Comparison of ENCODE assay signal across 8 cellular contexts in the genomic region with DNA sequence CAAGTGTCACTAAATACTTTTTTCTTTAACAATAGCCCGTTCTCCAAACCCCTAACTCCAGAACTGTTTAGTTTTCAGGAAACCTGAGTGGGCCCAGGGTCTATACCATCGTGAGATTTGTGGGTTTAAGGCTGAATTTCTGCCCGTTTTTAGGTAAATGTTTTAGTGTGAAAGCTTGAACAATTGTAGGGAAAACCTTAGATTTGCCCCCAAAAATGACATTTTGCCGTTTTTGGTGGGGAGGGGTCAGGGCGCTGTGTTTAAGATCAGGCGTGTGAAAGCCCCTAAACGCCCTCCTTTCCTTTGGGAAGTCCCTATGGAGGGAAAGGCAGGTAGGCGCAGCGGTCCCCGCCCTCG. TPM values are rescaled to one million over a fixed set of nuclear protein-coding genes. Genes with fewer than 3 reads are reported as not detected.
DNase-seq lines count a peak whose midpoint lies in the region; ATAC-seq and TF ChIP-seq lines count a peak whose summit lies in the region.

No MANE protein-coding gene starts in this region.

- ATAC-seq in Panc1 = peak; percentile 9; the same call in 1 of the 2 replicates

- CTCF ChIA-PET in Panc1 (lab: Charles Lee) = no interaction called here

- no peak for TF ChIP-seq CTCF in Panc1 (IDR thresholded peaks at IDR 0.05)

- no peaks in the 10 kb centered on the region for H3K36me3 ChIP-seq in GM23248 (ENCODE audit: low read depth)
- H3K36me3 ChIP-seq in Panc1 (ENCODE audit: control insufficient read depth, insufficient read depth, low read length) = peaks cover 8% of the 10 kb centered on the region
- H3K36me3 ChIP-seq in skeletal muscle tissue (ENCODE audit: control insufficient read depth in 3 of 3, insufficient read depth in 3 of 3, low read length in 3 of 3) = no peaks in the 10 kb centered on the region

- POLR2A ChIA-PET in Panc1 (lab: Charles Lee) = no interaction called here

- no peaks in the 10 kb centered on the region for H3K9me3 ChIP-seq in GM23248 (ENCODE audit: low read depth)
- no peaks in the 10 kb centered on the region for H3K9me3 ChIP-seq in Panc1 (ENCODE audit: control insufficient read depth, insufficient read depth, low read depth, low read length)
- H3K9me3 ChIP-seq in skeletal muscle tissue (ENCODE audit: control insufficient read depth in 3 of 3, low read length in 3 of 3) = no peaks in the 10 kb centered on the region

- H3K4me2 ChIP-seq in GM23248 (ENCODE audit: unreplicated experiment) = peak overlapping the region; percentile 93

- H4K20me1 ChIP-seq in GM23248 (ENCODE audit: insufficient read depth) = peaks cover 21% of the 10 kb centered on the region

- H3K9me2 ChIP-seq in GM23248 (ENCODE audit: insufficient read depth) = no peaks in the 10 kb centered on the region

- H3K9ac ChIP-seq in GM23248 = peak overlapping the region; percentile 91
- H3K9ac ChIP-seq in skeletal muscle tissue (ENCODE audit: low read depth in 1 of 3, low read length in 3 of 3) = peak overlapping the region; percentile 84 to 92 (median 85)

- in situ Hi-C loops in GM23248 (cut with MboI) = no loop called here
- in situ Hi-C loops in Panc1 (cut with HindIII; ENCODE audit: low pct_unique_long_range_greater_than_20kb, low sequenced_read_pairs) = no loop called here
- in situ Hi-C loops in KBM-7 (cut with MboI; ENCODE audit: low pct_unique_long_range_greater_than_20kb, low sequenced_read_pairs) = no loop called here

- no TSS peak for BruUV-seq in Panc1 (replicated peaks; lab: Mats Ljungman, UMichigan)

- H3K4me1 ChIP-seq in GM23248 (ENCODE audit: insufficient read depth) (peaks cover 18% of the 10 kb centered on the region), Panc1 (ENCODE audit: control insufficient read depth, insufficient read depth, low read length) (peaks cover 8% of the 10 kb centered on the region), skeletal muscle tissue (ENCODE audit: control insufficient read depth in 3 of 3, insufficient read depth in 3 of 3, low read length in 3 of 3) (peaks cover 13 to 28% (median 26%) of the 10 kb centered on the region in 3 donors)

- H3F3A ChIP-seq in GM23248 (ENCODE audit: insufficient read depth) = peaks cover 18% of the 10 kb centered on the region

- H3K27me3 ChIP-seq in GM23248 (replicated peaks; ENCODE audit: insufficient read depth) (no peaks in the 10 kb centered on the region), Panc1 (ENCODE audit: control insufficient read depth, insufficient read depth, low read length) (no peaks in the 10 kb centered on the region), skeletal muscle tissue (ENCODE audit: control insufficient read depth in 3 of 3, insufficient read depth in 3 of 3, low read length in 3 of 3) (no peaks in the 10 kb centered on the region)

- peak; percentile 5 for DNase-seq in GM23248
- DNase-seq in Panc1 (ENCODE audit: low read depth, low spot score) = no peak
- peak; percentile 8 for DNase-seq in fibroblast of peridontal ligament (ENCODE audit: extremely low read depth)
- DNase-seq in NCI-H2107 (lab: John Stamatoyannopoulos, UW) = no peak
- DNase-seq in Kasumi-1 (lab: John Stamatoyannopoulos, UW) = no peak
- DNase-seq in KBM-7 = no peak
- DNase-seq in NCI-H774 (lab: John Stamatoyannopoulos, UW) = no peak

- 0 to 1% methylated on average over 8 to 10 of the region's 11 CpGs for WGBS in GM23248 (ENCODE audit: low coverage in 1 of 2, low lambda C conversion rate in 2 of 2, missing lambda C conversion rate in 2 of 2), 2 experiments

- H3K27ac ChIP-seq in GM23248 (no peak overlapping the region), Panc1 (ENCODE audit: low read length) (peak overlapping the region; percentile 94), skeletal muscle tissue (ENCODE audit: low read depth, low read length) (peak overlapping the region; percentile 88)

- H2AFZ ChIP-seq in GM23248 = peak overlapping the region; percentile 99

- peaks cover 46% of the 10 kb centered on the region for H3K79me2 ChIP-seq in GM23248 (ENCODE audit: insufficient read depth)

- peak overlapping the region; percentile 94 for H3K4me3 ChIP-seq in GM23248
- peak overlapping the region; percentile 70 to 85 for H3K4me3 ChIP-seq in Panc1 (ENCODE audit: low read depth in 2 of 2, low read length in 2 of 2)
- H3K4me3 ChIP-seq in skeletal muscle tissue (ENCODE audit: low read length in 3 of 3) = peak overlapping the region; percentile 77 to 91 (median 82)

- intact Hi-C loops in Panc1 (cut with micrococcal nuclease; ENCODE audit: unreplicated experiment) = no loop called here

RNA-seq across cellular contexts. Expression of gene PRPF39, which starts 0.3 kb away (rescaled TPM):
- 18.6 and 36.8 TPM in 2 replicates for total RNA-seq in GM23248 (2014; rRNA removed; shearing (Covaris generic))
- 17.5 and 19.8 TPM in 2 replicates for polyA plus RNA-seq in GM23248 (2016; fragmentation: Nextera tagmentation; extraction: Ambion mirVana)
- 30.7 TPM for total RNA-seq in Panc1 (2021; ENCODE audit: unreplicated experiment)
- 17.4 TPM for polyA plus RNA-seq in Panc1 (2012; ENCODE audit: insufficient read length)
- 33.9 TPM for total RNA-seq in skeletal muscle tissue

RNA-seq across cellular contexts. Expression of gene FKBP3, which starts 50.7 kb away (rescaled TPM):
- 28.3 and 40.9 TPM in 2 replicates for total RNA-seq in GM23248 (2014; rRNA removed; shearing (Covaris generic))
- 124 and 125 TPM in 2 replicates for polyA plus RNA-seq in GM23248 (2016; fragmentation: Nextera tagmentation; extraction: Ambion mirVana)
- total RNA-seq in Panc1 (2021; ENCODE audit: unreplicated experiment) (47.4 TPM), skeletal muscle tissue (67.8 TPM)
- 29.5 TPM for polyA plus RNA-seq in Panc1 (2012; ENCODE audit: insufficient read length)

RNA-seq across cellular contexts. Expression of gene FANCM, which starts 52.1 kb away (rescaled TPM):
- total RNA-seq in GM23248 (2014; rRNA removed; shearing (Covaris generic)) = 4.6 and 6.7 TPM in 2 replicates
- 3.0 and 4.1 TPM in 2 replicates for polyA plus RNA-seq in GM23248 (2016; fragmentation: Nextera tagmentation; extraction: Ambion mirVana)
- total RNA-seq in Panc1 (2021; ENCODE audit: unreplicated experiment) = 6.6 TPM
- polyA plus RNA-seq in Panc1 (2012; ENCODE audit: insufficient read length) = 1.1 TPM
- 7.3 TPM for total RNA-seq in skeletal muscle tissue

Comparison
In these comparisons a context has a peak if more than half of its experiments do, and no peak if none do; other contexts are left out.
1. DNase-seq: peak in GM23248 (single experiment) and fibroblast of peridontal ligament (single experiment); none in Panc1 (single experiment), NCI-H2107 (single experiment), Kasumi-1 (0 of 2), KBM-7 (single experiment) and NCI-H774 (single experiment).
2. Peak in every context shown above with its lines, with median percentiles within 50 percentile points of each other: H3K4me3 ChIP-seq.